In the genomic region with DNA sequence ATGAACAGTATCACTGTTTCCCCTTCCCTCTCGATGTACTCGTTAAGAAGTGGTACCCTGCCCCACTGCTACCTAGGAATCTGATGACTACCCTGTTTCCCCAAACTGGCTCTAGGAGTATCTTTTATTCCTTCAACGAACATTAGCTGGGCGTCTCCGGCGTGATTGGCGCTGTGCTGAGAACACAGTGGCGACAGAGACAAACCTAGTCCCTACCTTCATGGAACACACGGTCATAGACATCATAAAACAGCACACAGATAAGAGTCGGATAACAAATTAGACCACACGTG, we compare ENCODE assay signal across 8 cellular contexts. TPM values are rescaled to one million over a fixed set of nuclear protein-coding genes. Genes with fewer than 3 reads are reported as not detected.
DNase-seq lines count a peak whose midpoint lies in the region; ATAC-seq and TF ChIP-seq lines count a peak whose summit lies in the region.

No MANE protein-coding gene starts in this region.

- no peak for TF ChIP-seq RAD21 in IMR-90 (IDR thresholded peaks at IDR 0.05; ENCODE audit: low read length)

- intact Hi-C loops in IMR-90 (cut with micrococcal nuclease), result loop anchor here (2.0 kb wide), 1 partner anchor 25 kb away; a partner anchor contains a TSS

- H3K79me2 ChIP-seq in ACC112 (ENCODE audit: control insufficient read depth, insufficient read depth, low read length, unreplicated experiment), result peaks cover 24% of the 10 kb centered on the region

- peak overlapping the region; percentile 99 for H2AK9ac ChIP-seq in IMR-90 (replicated peaks; ENCODE audit: low read depth, low read length, poor library complexity)

- H2BK15ac ChIP-seq in IMR-90 (ENCODE audit: low read depth, low read length), result 0 out of 3 replicates have a peak overlapping the region, but pooled peaks have one; percentile 12

- ATAC-seq in IMR-90 (ENCODE audit: low read depth) (no peak; the same call in 1 of the 2 replicates), GM19395 (IDR thresholded peaks at IDR 0.05; ENCODE audit: unreplicated experiment) (no peak)

- DNase-seq in IMR-90 (no peak), HuH-7 (ENCODE audit: low spot score) (no peak), germinal center (ENCODE audit: low spot score) (no peak), D341Med (ENCODE audit: low spot score) (no peak)

- H3K27ac ChIP-seq in ACC112 (ENCODE audit: low read depth, low read length) (peak overlapping the region; percentile 82), IMR-90 (ENCODE audit: insufficient read depth, low read length) (peak overlapping the region; percentile 88), cingulate gyrus (ENCODE audit: low read depth, low read length) (peak overlapping the region; percentile 89), mucosa of rectum (ENCODE audit: low read depth in 2 of 2, low read length in 2 of 2) (peak overlapping the region; percentile 84 to 96)

- H2BK120ac ChIP-seq in IMR-90 (ENCODE audit: low read depth, low read length), result 0 out of 2 replicates have a peak overlapping the region, but pooled peaks have one; percentile 13

- no CpG with 5 or more reads among the region's 11 CpGs for WGBS in IMR-90 (ENCODE audit: extremely low coverage in 2 of 2, insufficient read length in 1 of 2), 2 experiments

- H3K9ac ChIP-seq in IMR-90 (ENCODE audit: low read depth, low read length), result peak overlapping the region; percentile 85
- H3K9ac ChIP-seq in mucosa of rectum (ENCODE audit: low read depth in 1 of 2, low read length in 2 of 2), result peak overlapping the region; percentile 82 to 85

- peak overlapping the region; percentile 66 for H3K23ac ChIP-seq in IMR-90 (ENCODE audit: low read depth, low read length)

- peaks cover 17% of the 10 kb centered on the region for H4K20me1 ChIP-seq in IMR-90 (ENCODE audit: insufficient read depth, low read length)

- H3K36me3 ChIP-seq in ACC112 (ENCODE audit: insufficient read depth, low read length) (no peaks in the 10 kb centered on the region), IMR-90 (ENCODE audit: control insufficient read depth, insufficient read depth, low read length) (peaks cover 14% of the 10 kb centered on the region), mucosa of rectum (ENCODE audit: control insufficient read depth in 2 of 2, insufficient read depth in 2 of 2, low read length in 2 of 2) (peaks cover 5 to 10% of the 10 kb centered on the region in 2 donors)

- H2AFZ ChIP-seq in ACC112 (ENCODE audit: low read length, unreplicated experiment), result peak overlapping the region; percentile 99
- H2AFZ ChIP-seq in IMR-90 (replicated peaks; ENCODE audit: low read length, poor library complexity), result peak overlapping the region; percentile 96

- H3K27me3 ChIP-seq in ACC112 (ENCODE audit: insufficient read depth, low read length), result peaks cover 25% of the 10 kb centered on the region
- peaks cover 38% of the 10 kb centered on the region for H3K27me3 ChIP-seq in IMR-90 (ENCODE audit: control insufficient read depth, insufficient read depth, low read length)
- H3K27me3 ChIP-seq in mucosa of rectum (ENCODE audit: control insufficient read depth in 2 of 2, insufficient read depth in 2 of 2, low read length in 2 of 2), result no peaks in the 10 kb centered on the region

- dilution Hi-C loops in IMR-90 (cut with HindIII; ENCODE audit: low sequenced_read_pairs, unreplicated experiment), result no loop called here

- H4K5ac ChIP-seq in IMR-90 (ENCODE audit: low read depth, low read length), result peak overlapping the region; percentile 59

- peak overlapping the region; percentile 84 for H3K4me2 ChIP-seq in IMR-90 (ENCODE audit: low read depth, low read length)

- peaks cover 17 to 34% of the 10 kb centered on the region in 2 experiments for H3K79me1 ChIP-seq in IMR-90 (ENCODE audit: low read depth in 1 of 2, low read length in 2 of 2)

- POLR2A ChIA-PET in IMR-90 (lab: Charles Lee; ENCODE audit: unreplicated experiment), result no interaction called here

- H4K91ac ChIP-seq in IMR-90 (ENCODE audit: insufficient read depth, low read depth, low read length), result peak overlapping the region; percentile 68

- peak overlapping the region; percentile 81 for H3K4ac ChIP-seq in IMR-90 (ENCODE audit: low read depth, low read length)

- TF ChIP-seq CTCF in IMR-90 (conservative IDR thresholded peaks at IDR 0.05; ENCODE audit: low read depth, low read length), result no peak

- H3K18ac ChIP-seq in IMR-90 (ENCODE audit: low read depth, low read length), result peak overlapping the region; percentile 6

- CTCF ChIA-PET in IMR-90 (lab: Yijun Ruan, JAX), result no interaction called here

- no peaks in the 10 kb centered on the region for H3K9me1 ChIP-seq in IMR-90 (ENCODE audit: insufficient read depth, low read length)

- peaks cover 2% of the 10 kb centered on the region; the same call in 1 of the 2 replicates for H3K9me3 ChIP-seq in IMR-90 (ENCODE audit: control insufficient read depth, insufficient read depth, low read length)
- no peaks in the 10 kb centered on the region for H3K9me3 ChIP-seq in mucosa of rectum (ENCODE audit: control insufficient read depth in 2 of 2, low read length in 2 of 2)

- TF ChIP-seq POLR2A in IMR-90 (IDR thresholded peaks at IDR 0.05; ENCODE audit: low read depth, low read length), result no peak

- peak overlapping the region; percentile 90 for H2AK5ac ChIP-seq in IMR-90 (ENCODE audit: low read depth, low read length)

- peak overlapping the region; percentile 69 for H3K56ac ChIP-seq in IMR-90 (ENCODE audit: extremely low read depth, insufficient read depth, low read length)

- no peak overlapping the region for H2BK20ac ChIP-seq in IMR-90 (ENCODE audit: low read depth, low read length)

- peak overlapping the region; percentile 76 for H2BK5ac ChIP-seq in IMR-90 (ENCODE audit: low read depth, low read length, poor library complexity, severe bottlenecking)

- H3K4me1 ChIP-seq in ACC112 (ENCODE audit: control insufficient read depth, insufficient read depth, low read length, unreplicated experiment), result no peaks in the 10 kb centered on the region
- no peaks in the 10 kb centered on the region for H3K4me1 ChIP-seq in IMR-90 (ENCODE audit: control insufficient read depth, insufficient read depth, low read length)
- H3K4me1 ChIP-seq in mucosa of rectum (ENCODE audit: control insufficient read depth in 2 of 2, insufficient read depth in 2 of 2, low read length in 2 of 2), result peaks cover 15 to 20% of the 10 kb centered on the region in 2 donors

- peak overlapping the region; percentile 78 for H3K14ac ChIP-seq in IMR-90 (replicated peaks; ENCODE audit: low read depth, low read length)

- in situ Hi-C loops in IMR-90 (cut with MboI; ENCODE audit: low sequenced_read_pairs), result no loop called here

- BruUV-seq in IMR-90 (replicated peaks; lab: Mats Ljungman, UMichigan), result no TSS peak

- peak overlapping the region; percentile 100 for H3K4me3 ChIP-seq in ACC112 (ENCODE audit: low read depth, low read length)
- H3K4me3 ChIP-seq in IMR-90 (ENCODE audit: insufficient read depth, low read depth, low read length), result peak overlapping the region; percentile 72
- peak overlapping the region; percentile 89 to 96 for H3K4me3 ChIP-seq in mucosa of rectum (ENCODE audit: low read length in 2 of 2)

- H4K8ac ChIP-seq in IMR-90 (ENCODE audit: low read depth in 2 of 2, low read length in 2 of 2), result peak overlapping the region; percentile 52 to 95

TF ChIP-seq in IMR-90, 13 proteins besides CTCF, POLR2A, EP300 and RAD21:
- no peak for TF ChIP-seq SMC3 (IDR thresholded peaks at IDR 0.05; ENCODE audit: low read depth, low read length)
- no peak for TF ChIP-seq FOS (IDR thresholded peaks at IDR 0.05; ENCODE audit: low read depth, low read length)
- TF ChIP-seq BHLHE40 (IDR thresholded peaks at IDR 0.05; ENCODE audit: low read depth, low read length), result 0 out of 2 replicates have a peak, but pooled peaks have one; percentile 55
- TF ChIP-seq CHD1 (IDR thresholded peaks at IDR 0.05; ENCODE audit: low read depth, low read length), result no peak
- TF ChIP-seq NFE2L2 (IDR thresholded peaks at IDR 0.05; ENCODE audit: low read depth, low read length), result no peak

RNA-seq across cellular contexts. Expression of a gene that starts 0.7 kb away (rescaled TPM):
- 33.6 and 35.3 TPM in 2 replicates for total RNA-seq in IMR-90 (2012; rRNA removed)
- 70.0 and 71.5 TPM in 2 replicates for polyA plus RNA-seq in IMR-90 (2012; rRNA removed)
- polyA plus RNA-seq in IMR-90 (2012; cell fraction: cytosol; rRNA removed), result 32.0 and 52.6 TPM in 2 replicates
- 124 and 193 TPM in 2 replicates for polyA plus RNA-seq in IMR-90 (2012; cell fraction: nucleus; rRNA removed; ENCODE audit: low replicate concordance)

RNA-seq across cellular contexts. Expression of a gene that starts 1.9 kb away (rescaled TPM):
- not detected in 2 replicates for total RNA-seq in IMR-90 (2012; rRNA removed)
- polyA plus RNA-seq in IMR-90 (2012; rRNA removed), result not detected in 2 replicates
- 0.01 TPM in 1 of 2 replicates, not detected in the other for polyA plus RNA-seq in IMR-90 (2012; cell fraction: cytosol; rRNA removed)
- polyA plus RNA-seq in IMR-90 (2012; cell fraction: nucleus; rRNA removed; ENCODE audit: low replicate concordance), result not detected in 2 replicates

RNA-seq across cellular contexts. Expression of a gene that starts 23.7 kb away (rescaled TPM):
- total RNA-seq in IMR-90 (2012; rRNA removed), result 4.5 and 5.0 TPM in 2 replicates
- polyA plus RNA-seq in IMR-90 (2012; rRNA removed), result 8.5 and 11.6 TPM in 2 replicates
- 9.6 and 15.7 TPM in 2 replicates for polyA plus RNA-seq in IMR-90 (2012; cell fraction: cytosol; rRNA removed)
- polyA plus RNA-seq in IMR-90 (2012; cell fraction: nucleus; rRNA removed; ENCODE audit: low replicate concordance), result 3.3 and 9.4 TPM in 2 replicates

RNA-seq across cellular contexts. Expression of a gene that starts 40.2 kb away (rescaled TPM):
- 0.28 and 0.36 TPM in 2 replicates for total RNA-seq in IMR-90 (2012; rRNA removed)
- polyA plus RNA-seq in IMR-90 (2012; rRNA removed), result 2.8 and 3.1 TPM in 2 replicates
- 3.4 and 5.0 TPM in 2 replicates for polyA plus RNA-seq in IMR-90 (2012; cell fraction: cytosol; rRNA removed)
- polyA plus RNA-seq in IMR-90 (2012; cell fraction: nucleus; rRNA removed; ENCODE audit: low replicate concordance), result 8.9 and 14.7 TPM in 2 replicates

RNA-seq across cellular contexts. Expression of a gene that starts 47.1 kb away (rescaled TPM):
- total RNA-seq in IMR-90 (2012; rRNA removed), result under 0.01 TPM in 2 replicates
- 0.09 TPM in 1 of 2 replicates, not detected in the other for polyA plus RNA-seq in IMR-90 (2012; rRNA removed)
- 0.04 TPM in 1 of 2 replicates, not detected in the other for polyA plus RNA-seq in IMR-90 (2012; cell fraction: cytosol; rRNA removed)
- 0.04 and 0.05 TPM in 2 replicates for polyA plus RNA-seq in IMR-90 (2012; cell fraction: nucleus; rRNA removed; ENCODE audit: low replicate concordance)
